21 cellular contexts compared by ENCODE assay signal in genomic region chr1:2297246-2298011, GRCh38.
"Had no signal": no experiment of that assay in that cellular context is flagged by ENCODE, and none has a peak within 500 bp of the region (broad histone marks: within the 10 kb centered on the region; RNA-seq: fewer than 3 reads in every experiment).

No MANE protein-coding gene starts in this region.

- H3K9me3 ChIP-seq: gastroesophageal sphincter, heart left ventricle, left ventricle myocardium inferior, prostate gland, right atrium auricular region, stomach, upper lobe of left lung had no signal

- DNase-seq: activated CD4-positive, alpha-beta T cell treated with anti-CD3 and anti-CD28 coated beads, Interleukin-2, amount 50 U/mL, for 1 hour; activated CD4-positive, CD25-positive, alpha-beta regulatory T cell; activated CD8-positive, alpha-beta memory T cell treated with anti-CD3 and anti-CD28 coated beads for 24 hours; activated CD8-positive, alpha-beta memory T cell treated with anti-CD3 and anti-CD28 coated beads, Interleukin-2, amount 50 U/mL, for 48 hours; activated gamma-delta T cell treated with Interleukin-2 at 50 U/mL for 16 hours; central memory CD4-positive, alpha-beta T cell; heart left ventricle; kidney glomerular epithelial cell; left ventricle myocardium inferior; mammary epithelial cell; midbrain; stimulated activated CD4-positive, alpha-beta T cell treated with anti-CD3 and anti-CD28 coated beads, Interleukin-15, amount 100 ng/mL, for 24 hours; stimulated activated CD4-positive, alpha-beta T cell treated with anti-CD3 and anti-CD28 coated beads, Interleukin-2, amount 100 ng/mL, for 48 hours; stomach had no signal

- H3K27ac ChIP-seq: left ventricle myocardium inferior, prostate gland had no signal

- H3K4me3 ChIP-seq: coronary artery, gastroesophageal sphincter, heart left ventricle, left ventricle myocardium inferior, prostate gland, right atrium auricular region, skin epidermis, stomach, upper lobe of left lung had no signal

- ATAC-seq: esophagus mucosa, gastroesophageal sphincter, heart left ventricle had no signal

- H3K36me3 ChIP-seq: left ventricle myocardium inferior, prostate gland, right atrium auricular region had no signal

- H3K27me3 ChIP-seq: gastroesophageal sphincter, heart left ventricle, right atrium auricular region, stomach, upper lobe of left lung had no signal
